In the genomic region with DNA sequence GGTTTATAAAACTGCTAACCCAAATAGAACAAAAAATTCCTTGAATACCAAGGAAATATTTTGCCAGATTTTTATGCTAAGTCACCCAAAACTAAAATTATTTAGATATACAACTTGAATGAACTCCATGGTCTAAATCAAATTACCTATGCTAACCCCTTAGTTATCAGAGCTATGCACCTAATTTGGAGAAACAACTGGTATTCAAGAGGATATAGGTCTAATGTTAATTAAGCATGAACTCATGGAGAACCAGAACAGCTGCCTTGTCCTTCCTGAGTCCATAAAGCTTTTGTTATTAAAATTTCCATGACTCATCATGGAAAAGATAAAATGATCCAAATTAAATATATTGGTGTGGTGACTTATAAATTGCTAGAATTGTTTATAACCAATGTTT, we compare ENCODE assay signal across 18 cellular contexts.
"Had no signal": no experiment of that assay in that cellular context is flagged by ENCODE, and none has a peak within 500 bp of the region (broad histone marks: within the 10 kb centered on the region; RNA-seq: fewer than 3 reads in every experiment).

No MANE protein-coding gene starts in this region.

- ATAC-seq: activated naive CD4-positive, alpha-beta T cell treated with anti-CD3 and anti-CD28 coated beads, Interleukin-2, amount 50 U/mL, for 72 hours; activated T-helper 17 cell treated with anti-CD3 and anti-CD28 coated beads, Interleukin-2, amount 50 U/mL, for 72 hours; gastrocnemius medialis; natural killer cell treated with Interleukin-12 subunit alpha and Interleukin-12 subunit beta and Interleukin-15 and Interleukin-18, amount 100 ng/mL, for 72 hours; pancreas; right cardiac atrium; WTC11 had no signal

- DNase-seq: activated T-cell treated with anti-CD3 and anti-CD28 coated beads, Interleukin-2, amount 50 U/mL, for 1 hour; adrenal gland; colonic mucosa; gastrocnemius medialis; hippocampal formation; left ventricle myocardium inferior; pancreas; right cardiac atrium; stimulated activated CD4-positive, alpha-beta T cell treated with anti-CD3 and anti-CD28 coated beads, Interleukin-1b, Interleukin-23, amount 100 ng/mL, for 48 hours; T1000; tibial artery had no signal

- H3K4me3 ChIP-seq: adrenal gland, ascending aorta, breast epithelium, colonic mucosa, gastrocnemius medialis, left ventricle myocardium inferior, pancreas, skin epidermis, tibial artery had no signal
